ENCODE assay signal across 8 cellular contexts in genomic region chr14:67694791-67695393, GRCh38. TPM values are rescaled to one million over a fixed set of nuclear protein-coding genes. Genes with fewer than 3 reads are reported as not detected.
DNase-seq lines count a peak whose midpoint lies in the region; ATAC-seq and TF ChIP-seq lines count a peak whose summit lies in the region.

No MANE protein-coding gene starts in this region.

- H3K4me3 ChIP-seq in AG04449 (ENCODE audit: low read depth, low read length): peak overlapping the region; percentile 94

- ATAC-seq in GM18870 (IDR thresholded peaks at IDR 0.05; ENCODE audit: unreplicated experiment) (peak; percentile 87), HG03108 (IDR thresholded peaks at IDR 0.05; ENCODE audit: unreplicated experiment) (peak; percentile 72), activated B cell treated with CpG ODN at 0.5 μM for 24 hours (ENCODE audit: low read depth) (peak; percentile 77)
- ATAC-seq in central memory CD8-positive, alpha-beta T cell (replicated peaks; ENCODE audit: extremely low read depth, poor library complexity, severe bottlenecking): peak; percentile 74

- CTCF ChIA-PET in AG04449 (lab: Yijun Ruan, JAX): interaction anchor here (0.9 to 5.2 kb wide), 11 partner anchors 9 to 267 kb away, joined by 3 to 27 read pairs (median 4); partner anchors contain the start of gene ARG2
- CTCF ChIA-PET in activated B cell treated with CpG ODN at 0.5 μM for 24 hours (lab: Charles Lee): interaction anchor here (0.9 to 1.3 kb wide), 2 partner anchors 9 to 28 kb away, joined by 3 to 10 read pairs; no protein-coding TSS in a partner anchor

- peak overlapping the region; percentile 89 for H3K4me3 Mint-ChIP-seq in activated B cell treated with CpG ODN at 0.5 μM for 24 hours
- peak overlapping the region; percentile 83 for H3K4me3 Mint-ChIP-seq in central memory CD8-positive, alpha-beta T cell

- TF ChIP-seq CTCF in AG04449 (IDR thresholded peaks at IDR 0.05; ENCODE audit: insufficient read depth, low read length, missing control alignments) (no peak), activated B cell treated with CpG ODN at 0.5 μM for 24 hours (IDR thresholded peaks at IDR 0.05) (no peak)

- intact Hi-C loops in activated B cell treated with CpG ODN at 0.5 μM for 24 hours (cut with micrococcal nuclease): loop anchor here (1.0 kb wide), 7 partner anchors 21 to 1188 kb away; partner anchors contain the start of genes ARG2, EIF2S1, PIGH and TMEM229B

- H3K4me1 Mint-ChIP-seq in activated B cell treated with CpG ODN at 0.5 μM for 24 hours: peaks cover 13% of the 10 kb centered on the region
- peaks cover 15% of the 10 kb centered on the region for H3K4me1 Mint-ChIP-seq in central memory CD8-positive, alpha-beta T cell

- H3K9me3 Mint-ChIP-seq in activated B cell treated with CpG ODN at 0.5 μM for 24 hours: no peaks in the 10 kb centered on the region
- H3K9me3 Mint-ChIP-seq in central memory CD8-positive, alpha-beta T cell: no peaks in the 10 kb centered on the region

- DNase-seq in AG04449 (ENCODE audit: low read depth, low spot score): peak; percentile 76
- DNase-seq in NCI-H2196 (lab: John Stamatoyannopoulos, UW; ENCODE audit: unreplicated experiment): peak; percentile 90
- peak; percentile 41 for DNase-seq in activated B cell treated with CpG ODN at 0.5 μM for 24 hours
- DNase-seq in central memory CD8-positive, alpha-beta T cell (ENCODE audit: low spot score in 2 of 2): peak; percentile 26 to 37
- DNase-seq in kidney glomerular epithelial cell (lab: John Stamatoyannopoulos, UW): peak; percentile 81
- peak; percentile 47 to 54 for DNase-seq in stimulated activated CD4-positive, alpha-beta T cell treated with anti-CD3 and anti-CD28 coated beads, Interleukin-1b, Interleukin-23, amount 100 ng/mL, for 4 hours (ENCODE audit: low read depth in 2 of 2)

- POLR2A ChIA-PET in AG04449 (lab: Yijun Ruan, JAX): interaction anchor here (0.7 to 1.1 kb wide), 4 partner anchors 8 to 60 kb away, joined by 3 to 5 read pairs (median 4); no protein-coding TSS in a partner anchor
- POLR2A ChIA-PET in activated B cell treated with CpG ODN at 0.5 μM for 24 hours (lab: Charles Lee): interaction anchor here (1.0 to 2.5 kb wide), 5 partner anchors 18 to 1703 kb away, joined by 3 to 21 read pairs (median 5); partner anchors contain the start of genes ATP6V1D, EIF2S1, ERH and PIGH

- H3K36me3 Mint-ChIP-seq in activated B cell treated with CpG ODN at 0.5 μM for 24 hours (ENCODE audit: low read depth): peaks cover 29% of the 10 kb centered on the region
- peaks cover 24% of the 10 kb centered on the region for H3K36me3 Mint-ChIP-seq in central memory CD8-positive, alpha-beta T cell (ENCODE audit: insufficient read depth)

- peak overlapping the region; percentile 88 for H3K27ac Mint-ChIP-seq in activated B cell treated with CpG ODN at 0.5 μM for 24 hours
- peak overlapping the region; percentile 49 for H3K27ac Mint-ChIP-seq in central memory CD8-positive, alpha-beta T cell (ENCODE audit: low read depth)

- no peaks in the 10 kb centered on the region for H3K27me3 Mint-ChIP-seq in activated B cell treated with CpG ODN at 0.5 μM for 24 hours
- no peaks in the 10 kb centered on the region for H3K27me3 Mint-ChIP-seq in central memory CD8-positive, alpha-beta T cell

RNA-seq across cellular contexts. Expression of gene RDH11, which starts 0.7 kb away (rescaled TPM):
- 33.0 and 34.7 TPM in 2 replicates for total RNA-seq in activated B cell treated with CpG ODN at 0.5 μM for 24 hours

RNA-seq across cellular contexts. Expression of gene RDH12, which starts 6.8 kb away (rescaled TPM):
- not detected in 2 replicates for total RNA-seq in activated B cell treated with CpG ODN at 0.5 μM for 24 hours

RNA-seq across cellular contexts. Expression of gene VTI1B, which starts 20.5 kb away (rescaled TPM):
- total RNA-seq in activated B cell treated with CpG ODN at 0.5 μM for 24 hours: 76.3 and 78.9 TPM in 2 replicates

Comparison
In these comparisons a context has a peak if more than half of its experiments do, and no peak if none do; other contexts are left out.
1. Peak in every context shown above with its lines: DNase-seq, ATAC-seq and H3K4me3 ChIP-seq.
2. DNase-seq: peak in every context shown above with its lines; median percentile 90 in NCI-H2196; 81 in kidney glomerular epithelial cell; 76 in AG04449; 50 in stimulated activated CD4-positive, alpha-beta T cell treated with anti-CD3 and anti-CD28 coated beads, Interleukin-1b, Interleukin-23, amount 100 ng/mL, for 4 hours; 41 in activated B cell treated with CpG ODN at 0.5 μM for 24 hours; 32 in central memory CD8-positive, alpha-beta T cell.